In the genomic region with DNA sequence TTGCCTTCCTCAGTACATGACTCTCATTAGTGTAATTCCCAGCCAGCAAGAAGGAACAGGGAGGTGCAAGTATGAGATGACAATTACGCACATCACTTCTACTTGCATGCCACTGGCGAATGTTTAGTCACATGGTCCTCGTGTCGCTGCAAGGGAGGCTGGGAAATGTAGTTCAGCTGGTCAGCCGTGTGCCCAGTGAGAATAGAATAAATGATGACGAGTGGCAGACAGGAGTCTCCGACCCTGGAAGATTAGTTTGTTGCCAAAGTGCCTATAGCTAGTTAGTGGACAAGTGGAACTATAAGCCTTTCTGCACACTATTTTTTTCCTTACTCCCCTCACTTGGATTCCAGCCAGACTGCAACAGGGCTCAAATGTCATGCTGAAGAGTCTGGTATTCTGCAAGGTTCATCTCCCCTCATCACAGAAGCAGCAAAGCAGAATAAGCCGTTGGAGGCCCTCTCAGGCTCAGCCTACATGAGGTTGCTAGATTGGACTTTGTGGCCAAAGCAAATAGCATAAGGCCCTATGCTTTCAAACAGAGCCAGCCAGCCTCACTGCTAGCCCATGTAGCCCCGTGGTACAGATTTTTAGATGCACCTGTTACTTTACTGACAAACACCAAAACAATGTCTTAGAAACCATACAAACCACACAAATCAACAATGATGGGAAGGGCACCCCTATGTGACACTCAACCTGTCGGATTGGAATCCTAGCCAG, we compare ENCODE assay signal across 1 cellular context.
TF ChIP-seq lines count a peak whose summit lies in the region.

No MANE protein-coding gene starts in this region.

TF ChIP-seq in GM12878, 131 proteins besides CTCF, POLR2A, EP300 and RAD21 (continues in another document):
- TF ChIP-seq ZNF687 (IDR thresholded peaks at IDR 0.05) (no peak), NFIC (IDR thresholded peaks at IDR 0.05; ENCODE audit: low read depth, low read length) (no peak), ZBED1 (IDR thresholded peaks at IDR 0.05; ENCODE audit: borderline replicate concordance) (no peak), ZBTB33 (IDR thresholded peaks at IDR 0.05) (no peak), FOXK2 (IDR thresholded peaks at IDR 0.05) (no peak), BACH1 (IDR thresholded peaks at IDR 0.05; ENCODE audit: borderline replicate concordance) (no peak), CREM (IDR thresholded peaks at IDR 0.05; ENCODE audit: low read depth) (peak; percentile 60; the same call in 1 of the 2 replicates), PAX8 (IDR thresholded peaks at IDR 0.05) (no peak), SIX5 (IDR thresholded peaks at IDR 0.05; ENCODE audit: low read depth, low read length, severe bottlenecking) (peak; percentile 77), NRF1 (conservative IDR thresholded peaks at IDR 0.05; ENCODE audit: low read depth, low read length) (no peak), EED (IDR thresholded peaks at IDR 0.05; ENCODE audit: low read depth) (no peak), IKZF1 (conservative IDR thresholded peaks at IDR 0.05) (no peak), SRF (IDR thresholded peaks at IDR 0.05; ENCODE audit: low read depth in 2 of 2, low read length in 2 of 2) (no peak), SMAD5 (IDR thresholded peaks at IDR 0.05; ENCODE audit: low read depth) (no peak), TBL1XR1 (IDR thresholded peaks at IDR 0.05; ENCODE audit: low read depth, low read length) (no peak), LARP7 (IDR thresholded peaks at IDR 0.05) (no peak), GATAD2B (conservative IDR thresholded peaks at IDR 0.05; ENCODE audit: low read depth) (no peak), BMI1 (IDR thresholded peaks at IDR 0.05; ENCODE audit: borderline replicate concordance) (no peak), ATF3 (IDR thresholded peaks at IDR 0.05; ENCODE audit: borderline replicate concordance, extremely low read depth, low read depth, low read length) (peak; percentile 54; the same call in 1 of the 2 replicates), RFX5 (IDR thresholded peaks at IDR 0.05; ENCODE audit: low read depth, low read length) (no peak), ZZZ3 (IDR thresholded peaks at IDR 0.05; ENCODE audit: control insufficient read depth, insufficient read length, low read depth) (no peak), RUNX3 (IDR thresholded peaks at IDR 0.05; ENCODE audit: low read length) (no peak), ZNF274 (IDR thresholded peaks at IDR 0.05; ENCODE audit: insufficient read depth, insufficient read length) (no peak), CREB1 (IDR thresholded peaks at IDR 0.05; ENCODE audit: low read depth) (peak; percentile 77), RB1 (IDR thresholded peaks at IDR 0.05; ENCODE audit: borderline replicate concordance) (no peak), FOS (IDR thresholded peaks at IDR 0.05; ENCODE audit: borderline replicate concordance, extremely low read depth, insufficient read length) (no peak), CUX1 (IDR thresholded peaks at IDR 0.05; ENCODE audit: insufficient replicate concordance, low read depth, low read length) (no peak), NR2C2 (IDR thresholded peaks at IDR 0.05; ENCODE audit: borderline replicate concordance, control insufficient read depth, insufficient read length, low read depth) (no peak), HCFC1 (IDR thresholded peaks at IDR 0.05; ENCODE audit: low read length) (peak; percentile 70), JUNB (IDR thresholded peaks at IDR 0.05) (no peak), RAD51 (IDR thresholded peaks at IDR 0.05) (peak; percentile 33; the same call in 1 of the 2 replicates), BCL3 (IDR thresholded peaks at IDR 0.05; ENCODE audit: borderline replicate concordance, insufficient read depth, low read depth, low read length, poor library complexity, severe bottlenecking) (no peak), TCF12 (IDR thresholded peaks at IDR 0.05; ENCODE audit: low read depth, low read length) (no peak), USF2 (IDR thresholded peaks at IDR 0.05; ENCODE audit: borderline replicate concordance, low read depth, low read length) (peak; percentile 36; the same call in 1 of the 2 replicates), TARDBP (IDR thresholded peaks at IDR 0.05; ENCODE audit: borderline replicate concordance) (no peak), MXI1 (IDR thresholded peaks at IDR 0.05; ENCODE audit: low read depth, low read length) (no peak), RELA (IDR thresholded peaks at IDR 0.05; ENCODE audit: borderline replicate concordance, partially characterized antibody) (no peak), ZNF384 (IDR thresholded peaks at IDR 0.05; ENCODE audit: borderline replicate concordance, low read depth, low read length) (no peak), STAT1 (conservative IDR thresholded peaks at IDR 0.05) (no peak), CBX5 (IDR thresholded peaks at IDR 0.05; ENCODE audit: low read depth) (no peak), NR2F1 (conservative IDR thresholded peaks at IDR 0.05) (no peak)
- TF ChIP-seq, protein P1, sequence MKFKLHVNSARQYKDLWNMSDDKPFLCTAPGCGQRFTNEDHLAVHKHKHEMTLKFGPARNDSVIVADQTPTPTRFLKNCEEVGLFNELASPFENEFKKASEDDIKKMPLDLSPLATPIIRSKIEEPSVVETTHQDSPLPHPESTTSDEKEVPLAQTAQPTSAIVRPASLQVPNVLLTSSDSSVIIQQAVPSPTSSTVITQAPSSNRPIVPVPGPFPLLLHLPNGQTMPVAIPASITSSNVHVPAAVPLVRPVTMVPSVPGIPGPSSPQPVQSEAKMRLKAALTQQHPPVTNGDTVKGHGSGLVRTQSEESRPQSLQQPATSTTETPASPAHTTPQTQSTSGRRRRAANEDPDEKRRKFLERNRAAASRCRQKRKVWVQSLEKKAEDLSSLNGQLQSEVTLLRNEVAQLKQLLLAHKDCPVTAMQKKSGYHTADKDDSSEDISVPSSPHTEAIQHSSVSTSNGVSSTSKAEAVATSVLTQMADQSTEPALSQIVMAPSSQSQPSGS (IDR thresholded peaks at IDR 0.05; ENCODE audit: low read length) = no peak
- TF ChIP-seq, protein P2, sequence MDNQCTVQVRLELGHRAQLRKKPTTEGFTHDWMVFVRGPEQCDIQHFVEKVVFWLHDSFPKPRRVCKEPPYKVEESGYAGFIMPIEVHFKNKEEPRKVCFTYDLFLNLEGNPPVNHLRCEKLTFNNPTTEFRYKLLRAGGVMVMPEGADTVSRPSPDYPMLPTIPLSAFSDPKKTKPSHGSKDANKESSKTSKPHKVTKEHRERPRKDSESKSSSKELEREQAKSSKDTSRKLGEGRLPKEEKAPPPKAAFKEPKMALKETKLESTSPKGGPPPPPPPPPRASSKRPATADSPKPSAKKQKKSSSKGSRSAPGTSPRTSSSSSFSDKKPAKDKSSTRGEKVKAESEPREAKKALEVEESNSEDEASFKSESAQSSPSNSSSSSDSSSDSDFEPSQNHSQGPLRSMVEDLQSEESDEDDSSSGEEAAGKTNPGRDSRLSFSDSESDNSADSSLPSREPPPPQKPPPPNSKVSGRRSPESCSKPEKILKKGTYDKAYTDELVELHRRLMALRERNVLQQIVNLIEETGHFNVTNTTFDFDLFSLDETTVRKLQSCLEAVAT (IDR thresholded peaks at IDR 0.05) = no peak
- TF ChIP-seq, protein P3, sequence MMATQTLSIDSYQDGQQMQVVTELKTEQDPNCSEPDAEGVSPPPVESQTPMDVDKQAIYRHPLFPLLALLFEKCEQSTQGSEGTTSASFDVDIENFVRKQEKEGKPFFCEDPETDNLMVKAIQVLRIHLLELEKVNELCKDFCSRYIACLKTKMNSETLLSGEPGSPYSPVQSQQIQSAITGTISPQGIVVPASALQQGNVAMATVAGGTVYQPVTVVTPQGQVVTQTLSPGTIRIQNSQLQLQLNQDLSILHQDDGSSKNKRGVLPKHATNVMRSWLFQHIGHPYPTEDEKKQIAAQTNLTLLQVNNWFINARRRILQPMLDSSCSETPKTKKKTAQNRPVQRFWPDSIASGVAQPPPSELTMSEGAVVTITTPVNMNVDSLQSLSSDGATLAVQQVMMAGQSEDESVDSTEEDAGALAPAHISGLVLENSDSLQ (IDR thresholded peaks at IDR 0.05) = no peak
